ENCODE assay signal across 1 cellular context in genomic region chr6:30740993-30741784, GRCh38.
TF ChIP-seq lines count a peak whose summit lies in the region.

No MANE protein-coding gene starts in this region.

TF ChIP-seq in GM12878, 131 proteins besides CTCF, POLR2A, EP300 and RAD21:
- TF ChIP-seq NR2F1 (conservative IDR thresholded peaks at IDR 0.05) = no peak
- TF ChIP-seq ZNF24 (IDR thresholded peaks at IDR 0.05) = no peak
- no peak for TF ChIP-seq TARDBP (IDR thresholded peaks at IDR 0.05; ENCODE audit: borderline replicate concordance)
- TF ChIP-seq BCL3 (IDR thresholded peaks at IDR 0.05; ENCODE audit: borderline replicate concordance, insufficient read depth, low read depth, low read length, poor library complexity, severe bottlenecking) = no peak
- TF ChIP-seq SUZ12 (IDR thresholded peaks at IDR 0.05; ENCODE audit: unreplicated experiment) = no peak
- TF ChIP-seq E2F4 (IDR thresholded peaks at IDR 0.05; ENCODE audit: low read depth, low read length) = no peak
- TF ChIP-seq YY1 (IDR thresholded peaks at IDR 0.05; ENCODE audit: low read depth, low read length) = no peak
- no peak for TF ChIP-seq RCOR1 (conservative IDR thresholded peaks at IDR 0.05; ENCODE audit: low read depth, low read length)
- TF ChIP-seq PAX5 (IDR thresholded peaks at IDR 0.05; ENCODE audit: borderline replicate concordance, low read depth, low read length) = no peak
- no peak for TF ChIP-seq NR2C2 (IDR thresholded peaks at IDR 0.05; ENCODE audit: borderline replicate concordance, control insufficient read depth, insufficient read length, low read depth)
- TF ChIP-seq CEBPZ (IDR thresholded peaks at IDR 0.05; ENCODE audit: low read depth, low read length) = no peak
